In the genomic region with DNA sequence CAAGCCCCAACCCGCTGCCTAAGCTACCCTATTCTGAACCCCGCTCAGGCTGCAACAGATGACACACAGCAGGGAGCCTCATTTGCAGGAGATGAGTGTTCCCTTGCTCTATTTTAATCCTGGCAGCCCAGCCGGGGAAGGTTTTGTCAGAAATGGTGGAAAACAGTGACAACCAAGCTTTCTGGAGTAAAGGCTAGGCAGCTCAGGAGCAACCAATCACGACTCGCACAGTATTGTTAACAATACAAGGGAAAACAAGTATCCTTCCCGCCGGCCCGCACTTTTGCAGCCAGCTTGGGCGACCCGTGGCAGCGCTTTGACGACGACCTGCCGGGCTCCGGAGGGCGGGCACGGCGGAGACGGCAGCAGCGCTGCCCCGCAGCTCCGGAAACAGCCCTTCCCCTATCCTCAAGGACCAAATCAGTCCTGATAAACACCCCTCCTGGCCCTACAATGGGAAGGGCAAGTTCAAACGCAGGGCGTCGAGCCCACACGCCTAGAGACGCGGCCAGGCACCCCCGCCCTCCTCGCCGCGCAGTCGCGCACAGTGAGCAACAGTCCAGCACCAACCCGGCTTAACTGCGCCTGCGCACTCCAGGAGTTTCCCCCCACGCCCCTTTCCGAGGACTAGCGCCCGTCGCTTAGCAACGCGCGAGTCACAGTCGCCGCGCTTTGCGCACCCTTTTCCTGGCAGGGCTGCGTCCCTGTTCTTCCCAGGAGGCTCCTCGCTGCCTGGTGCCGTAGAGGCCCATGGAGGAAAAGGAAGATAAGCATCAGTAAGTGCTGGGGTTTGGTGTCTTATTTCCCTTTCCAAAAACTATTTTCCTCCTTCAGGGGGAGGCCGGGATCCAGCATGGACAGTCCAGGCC, we compare ENCODE assay signal across 8 cellular contexts.
DNase-seq lines count a peak whose midpoint lies in the region; ATAC-seq and TF ChIP-seq lines count a peak whose summit lies in the region.

No MANE protein-coding gene starts in this region.

- H3K4me1 ChIP-seq in left ventricle myocardium inferior (peaks cover 31% of the 10 kb centered on the region), upper lobe of left lung (peaks cover 13 to 21% (median 17%) of the 10 kb centered on the region in 4 donors)

- in situ Hi-C loops in GM13976 (cut with MboI; ENCODE audit: low sequenced_read_pairs, unreplicated experiment), result no loop called here

- TF ChIP-seq EP300 in upper lobe of left lung (IDR thresholded peaks at IDR 0.05), result peak in 1 of 4 donors; percentile 40

- WGBS in upper lobe of left lung, 2 donors, result 3% methylated on average over 29 to 53 of the region's 53 CpGs

- no peaks in the 10 kb centered on the region for H3K27me3 ChIP-seq in left ventricle myocardium inferior (ENCODE audit: low read depth)
- no peaks in the 10 kb centered on the region for H3K27me3 ChIP-seq in upper lobe of left lung

- intact Hi-C loops in left ventricle myocardium inferior (cut with micrococcal nuclease), result loop anchor here (10.0 kb wide), 1 partner anchor 174 kb away; no protein-coding TSS in a partner anchor
- intact Hi-C loops in posterior vena cava (cut with DNase I), result loop anchor here in 1 of 2 donors (10.0 kb wide), 1 partner anchor 104 kb away; no protein-coding TSS in a partner anchor

- DNase-seq in GM13976 (ENCODE audit: low spot score) (peak; percentile 94), NCI-H146 treated with DMSO at 0.1 percent for 48 hours (lab: John Stamatoyannopoulos, UW; ENCODE audit: unreplicated experiment) (peak; percentile 89), T-helper 2 cell (peak; percentile 50 to 91 (median 74)), left ventricle myocardium inferior (peak; percentile 96), posterior vena cava (ENCODE audit: low spot score) (peak; percentile 99), upper lobe of left lung (peak; percentile 96 to 97)

- no peak for TF ChIP-seq CTCF in GM13976 (IDR thresholded peaks at IDR 0.05; ENCODE audit: borderline replicate concordance, control extremely low read depth, extremely low read depth, insufficient read depth, missing control alignments)
- no peak for TF ChIP-seq CTCF in left ventricle myocardium inferior (IDR thresholded peaks at IDR 0.05; ENCODE audit: borderline replicate concordance)
- TF ChIP-seq CTCF in upper lobe of left lung (IDR thresholded peaks at IDR 0.05), result peak in 1 of 6 experiments; percentile 15

- H3K27ac ChIP-seq in angular gyrus (ENCODE audit: low read depth, low read length) (peak overlapping the region; percentile 98), left ventricle myocardium inferior (replicated peaks) (peak overlapping the region; percentile 95), upper lobe of left lung (peak overlapping the region; percentile 82 to 93 (median 90))

- H3K9me3 ChIP-seq in left ventricle myocardium inferior (replicated peaks) (peaks cover 5% of the 10 kb centered on the region), upper lobe of left lung (no peaks in the 10 kb centered on the region)

- peak overlapping the region; percentile 70 for H3K4me3 ChIP-seq in left ventricle myocardium inferior
- H3K4me3 ChIP-seq in upper lobe of left lung, result peak overlapping the region; percentile 51 to 60 (median 55)

- TF ChIP-seq POLR2A in upper lobe of left lung (IDR thresholded peaks at IDR 0.05), result peak in 3 of 4 donors; percentile 64 to 94 (median 90)

- H3K36me3 ChIP-seq in left ventricle myocardium inferior (no peaks in the 10 kb centered on the region), upper lobe of left lung (no peaks in the 10 kb centered on the region)

- peak; percentile 98 for ATAC-seq in HG02884 (IDR thresholded peaks at IDR 0.05; ENCODE audit: unreplicated experiment)
- ATAC-seq in upper lobe of left lung (ENCODE audit: low FRiP score in 2 of 2), result peak; percentile 98 to 99

Comparison
In these comparisons a context has a peak if more than half of its experiments do, and no peak if none do; other contexts are left out.
1. Peak in every context shown above with its lines: DNase-seq, ATAC-seq, H3K4me3 ChIP-seq and H3K27ac ChIP-seq.